Comparison of ENCODE assay signal across 10 cellular contexts in the genomic region with DNA sequence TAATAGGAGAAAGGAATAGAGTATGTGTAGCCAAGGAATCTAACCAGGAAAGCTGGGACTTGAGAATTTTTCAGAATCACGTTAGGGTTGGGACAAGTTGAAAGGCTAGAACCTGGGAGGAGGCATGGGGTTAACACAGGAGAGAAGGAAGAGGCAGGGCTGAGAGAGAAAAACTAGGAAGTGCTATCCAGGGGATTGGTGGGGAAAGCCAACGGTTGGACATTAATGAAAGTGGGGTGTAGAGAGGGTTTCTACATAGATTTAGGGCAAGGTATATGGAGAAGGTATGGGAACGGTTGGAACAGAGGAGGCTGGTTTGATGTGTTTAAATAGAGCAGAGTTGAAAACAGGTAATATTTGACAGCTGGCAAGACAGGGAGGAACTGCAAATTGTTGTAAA. TPM values are rescaled to one million over a fixed set of nuclear protein-coding genes. Genes with fewer than 3 reads are reported as not detected.
DNase-seq lines count a peak whose midpoint lies in the region; ATAC-seq and TF ChIP-seq lines count a peak whose summit lies in the region.
"Had no signal": no experiment of that assay in that cellular context is flagged by ENCODE, and none has a peak within 500 bp of the region (broad histone marks: within the 10 kb centered on the region; RNA-seq: fewer than 3 reads in every experiment).

No MANE protein-coding gene starts in this region.

- CTCF ChIA-PET in activated CD4-positive, alpha-beta T cell treated with anti-CD3 and anti-CD28 coated beads for 36 hours (lab: Charles Lee) = no interaction called here
- CTCF ChIA-PET in activated B cell treated with CpG ODN at 0.5 μM for 24 hours (lab: Charles Lee) = no interaction called here

- peaks cover 60% of the 10 kb centered on the region for H3K4me1 Mint-ChIP-seq in activated CD4-positive, alpha-beta T cell treated with anti-CD3 and anti-CD28 coated beads for 36 hours
- peaks cover 59% of the 10 kb centered on the region for H3K4me1 Mint-ChIP-seq in activated B cell treated with CpG ODN at 0.5 μM for 24 hours
- H3K4me1 Mint-ChIP-seq in glutamatergic neuron (ENCODE audit: low read depth, unreplicated experiment) = peaks cover 30% of the 10 kb centered on the region
- peaks cover 64% of the 10 kb centered on the region for H3K4me1 Mint-ChIP-seq in stimulated activated memory B cell treated with anti-CD40 and anti-IgM and Interleukin-4, amounts not matched to agents 10 μg/mL and 1 μg/mL and 100 μg/mL, for 72 hours

- TF ChIP-seq CTCF in activated B cell treated with CpG ODN at 0.5 μM for 24 hours (IDR thresholded peaks at IDR 0.05) (no peak), glutamatergic neuron (IDR thresholded peaks at IDR 0.05; ENCODE audit: partially characterized antibody, unreplicated experiment) (no peak)

- ATAC-seq in activated CD4-positive, alpha-beta T cell treated with anti-CD3 and anti-CD28 coated beads for 36 hours = no peak
- ATAC-seq in activated B cell treated with CpG ODN at 0.5 μM for 24 hours (ENCODE audit: low read depth) (no peak), GM18861 (IDR thresholded peaks at IDR 0.05; ENCODE audit: unreplicated experiment) (no peak)
- ATAC-seq in stimulated activated memory B cell treated with anti-CD40 and anti-IgM and Interleukin-4, amounts not matched to agents 10 μg/mL and 1 μg/mL and 100 μg/mL, for 72 hours = no peak

- H3K27ac Mint-ChIP-seq in activated CD4-positive, alpha-beta T cell treated with anti-CD3 and anti-CD28 coated beads for 36 hours = peak overlapping the region; percentile 90
- H3K27ac Mint-ChIP-seq in activated B cell treated with CpG ODN at 0.5 μM for 24 hours = peak overlapping the region; percentile 61
- H3K27ac Mint-ChIP-seq in glutamatergic neuron (ENCODE audit: unreplicated experiment) = peak overlapping the region; percentile 35
- H3K27ac Mint-ChIP-seq in stimulated activated memory B cell treated with anti-CD40 and anti-IgM and Interleukin-4, amounts not matched to agents 10 μg/mL and 1 μg/mL and 100 μg/mL, for 72 hours = peak overlapping the region; percentile 99

- POLR2A ChIA-PET in activated CD4-positive, alpha-beta T cell treated with anti-CD3 and anti-CD28 coated beads for 36 hours (lab: Charles Lee) = no interaction called here
- POLR2A ChIA-PET in activated B cell treated with CpG ODN at 0.5 μM for 24 hours (lab: Charles Lee) = interaction anchor here (4.6 kb wide), 1 partner anchor 22 kb away, joined by 68 read pairs; a partner anchor contains a TSS

- H3K27me3 Mint-ChIP-seq in activated CD4-positive, alpha-beta T cell treated with anti-CD3 and anti-CD28 coated beads for 36 hours = no peaks in the 10 kb centered on the region
- H3K27me3 Mint-ChIP-seq in activated B cell treated with CpG ODN at 0.5 μM for 24 hours (no peaks in the 10 kb centered on the region), glutamatergic neuron (ENCODE audit: unreplicated experiment) (peaks cover 21% of the 10 kb centered on the region)
- no peaks in the 10 kb centered on the region for H3K27me3 Mint-ChIP-seq in stimulated activated memory B cell treated with anti-CD40 and anti-IgM and Interleukin-4, amounts not matched to agents 10 μg/mL and 1 μg/mL and 100 μg/mL, for 72 hours

- peaks cover 66% of the 10 kb centered on the region for H3K36me3 Mint-ChIP-seq in activated CD4-positive, alpha-beta T cell treated with anti-CD3 and anti-CD28 coated beads for 36 hours (ENCODE audit: low read depth)
- H3K36me3 Mint-ChIP-seq in activated B cell treated with CpG ODN at 0.5 μM for 24 hours (ENCODE audit: low read depth) = peaks cover 67% of the 10 kb centered on the region
- peaks cover 8% of the 10 kb centered on the region for H3K36me3 Mint-ChIP-seq in glutamatergic neuron (ENCODE audit: unreplicated experiment)
- H3K36me3 Mint-ChIP-seq in stimulated activated memory B cell treated with anti-CD40 and anti-IgM and Interleukin-4, amounts not matched to agents 10 μg/mL and 1 μg/mL and 100 μg/mL, for 72 hours = peaks cover 76% of the 10 kb centered on the region

- intact Hi-C loops in activated CD4-positive, alpha-beta T cell treated with anti-CD3 and anti-CD28 coated beads for 36 hours (cut with DNase I, micrococcal nuclease) = loop anchor here in 1 of 2 experiments (10.0 kb wide), 1 partner anchor 530 kb away; a partner anchor contains a TSS
- intact Hi-C loops in activated B cell treated with CpG ODN at 0.5 μM for 24 hours (cut with micrococcal nuclease) = loop anchor here (10.0 kb wide), 1 partner anchor 160 kb away; a partner anchor contains a TSS

- peak overlapping the region; percentile 99 for H3K4me3 Mint-ChIP-seq in activated CD4-positive, alpha-beta T cell treated with anti-CD3 and anti-CD28 coated beads for 36 hours
- H3K4me3 Mint-ChIP-seq in activated B cell treated with CpG ODN at 0.5 μM for 24 hours (peak overlapping the region; percentile 89), glutamatergic neuron (ENCODE audit: unreplicated experiment) (peak overlapping the region; percentile 91)
- H3K4me3 Mint-ChIP-seq in stimulated activated memory B cell treated with anti-CD40 and anti-IgM and Interleukin-4, amounts not matched to agents 10 μg/mL and 1 μg/mL and 100 μg/mL, for 72 hours = peak overlapping the region; percentile 89

- H3K9me3 Mint-ChIP-seq in activated CD4-positive, alpha-beta T cell treated with anti-CD3 and anti-CD28 coated beads for 36 hours (ENCODE audit: low read depth) = no peaks in the 10 kb centered on the region
- no peaks in the 10 kb centered on the region for H3K9me3 Mint-ChIP-seq in activated B cell treated with CpG ODN at 0.5 μM for 24 hours
- peaks cover 22% of the 10 kb centered on the region for H3K9me3 Mint-ChIP-seq in glutamatergic neuron (ENCODE audit: unreplicated experiment)
- peaks cover 5% of the 10 kb centered on the region for H3K9me3 Mint-ChIP-seq in stimulated activated memory B cell treated with anti-CD40 and anti-IgM and Interleukin-4, amounts not matched to agents 10 μg/mL and 1 μg/mL and 100 μg/mL, for 72 hours

- DNase-seq in activated CD4-positive, alpha-beta T cell treated with anti-CD3 and anti-CD28 coated beads for 36 hours = no peak
- DNase-seq in activated CD4-positive, alpha-beta T cell treated with anti-CD3 and anti-CD28 coated beads, Interleukin-2, amount 50 U/mL, for 4 hours = no peak
- DNase-seq in activated B cell treated with CpG ODN at 0.5 μM for 24 hours = no peak
- no peak for DNase-seq in glutamatergic neuron
- DNase-seq in RPMI8226 = no peak
- no peak for DNase-seq in NCI-H2227 (lab: John Stamatoyannopoulos, UW; ENCODE audit: unreplicated experiment)
- DNase-seq: caudate nucleus had no signal

RNA-seq across cellular contexts. Expression of a gene that starts 2.7 kb away (rescaled TPM):
- total RNA-seq in activated CD4-positive, alpha-beta T cell treated with anti-CD3 and anti-CD28 coated beads for 36 hours = 100 to 1,000 TPM; 517 to 598 TPM
- total RNA-seq in activated B cell treated with CpG ODN at 0.5 μM for 24 hours = 891 and 963 TPM in 2 replicates
- total RNA-seq in glutamatergic neuron (ENCODE audit: unreplicated experiment) = 699 TPM

RNA-seq across cellular contexts. Expression of a gene that starts 21.9 kb away (rescaled TPM):
- 100 to 1,000 TPM; 268 to 269 TPM for total RNA-seq in activated CD4-positive, alpha-beta T cell treated with anti-CD3 and anti-CD28 coated beads for 36 hours
- 172 and 190 TPM in 2 replicates for total RNA-seq in activated B cell treated with CpG ODN at 0.5 μM for 24 hours
- 183 TPM for total RNA-seq in glutamatergic neuron (ENCODE audit: unreplicated experiment)

RNA-seq across cellular contexts. Expression of a gene that starts 32.2 kb away (rescaled TPM):
- not detected for total RNA-seq in activated CD4-positive, alpha-beta T cell treated with anti-CD3 and anti-CD28 coated beads for 36 hours
- total RNA-seq in activated B cell treated with CpG ODN at 0.5 μM for 24 hours = not detected in 2 replicates
- 0.39 TPM for total RNA-seq in glutamatergic neuron (ENCODE audit: unreplicated experiment)
- total RNA-seq: renal cortical epithelial cell had no signal

RNA-seq across cellular contexts. Expression of a gene that starts 35.1 kb away (rescaled TPM):
- total RNA-seq in activated CD4-positive, alpha-beta T cell treated with anti-CD3 and anti-CD28 coated beads for 36 hours = 1 to 10 TPM; 2.3 to 2.4 TPM
- total RNA-seq in activated B cell treated with CpG ODN at 0.5 μM for 24 hours (1.5 and 1.8 TPM in 2 replicates), glutamatergic neuron (ENCODE audit: unreplicated experiment) (10.8 TPM)

RNA-seq across cellular contexts. Expression of a gene that starts 43.1 kb away (rescaled TPM):
- total RNA-seq in activated CD4-positive, alpha-beta T cell treated with anti-CD3 and anti-CD28 coated beads for 36 hours = not detected
- total RNA-seq in activated B cell treated with CpG ODN at 0.5 μM for 24 hours (not detected in 2 replicates), glutamatergic neuron (ENCODE audit: unreplicated experiment) (not detected)
- total RNA-seq: renal cortical epithelial cell had no signal

Comparison
In these comparisons a context has a peak if more than half of its experiments do, and no peak if none do; other contexts are left out.
1. H3K27ac Mint-ChIP-seq: peak in every context shown above with its lines; median percentile 99 in stimulated activated memory B cell treated with anti-CD40 and anti-IgM and Interleukin-4, amounts not matched to agents 10 μg/mL and 1 μg/mL and 100 μg/mL, for 72 hours; 90 in activated CD4-positive, alpha-beta T cell treated with anti-CD3 and anti-CD28 coated beads for 36 hours; 61 in activated B cell treated with CpG ODN at 0.5 μM for 24 hours; 35 in glutamatergic neuron.